In the genomic region with DNA sequence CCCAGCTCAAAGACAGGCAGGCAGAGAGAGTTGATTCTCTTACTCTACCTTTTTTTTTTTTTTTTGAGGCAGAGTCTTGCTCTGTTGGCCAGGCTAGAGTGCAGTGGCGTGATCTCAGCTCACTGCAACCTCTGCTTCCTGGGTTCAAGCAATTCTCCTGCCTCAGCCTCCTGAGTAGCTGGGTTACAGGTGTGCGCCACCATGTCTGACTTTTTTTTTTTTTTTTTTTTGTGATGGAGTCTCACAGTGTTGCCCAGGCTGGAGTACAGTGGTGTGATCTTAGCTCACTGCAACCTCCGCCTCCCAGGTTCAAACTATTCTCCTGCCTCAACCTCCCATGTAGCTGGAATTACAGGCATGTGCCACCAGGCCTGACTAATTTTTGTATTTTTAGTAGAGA, we compare ENCODE assay signal across 1 cellular context.
TF ChIP-seq lines count a peak whose summit lies in the region.

No MANE protein-coding gene starts in this region.

TF ChIP-seq in HEK293, 187 proteins besides CTCF, POLR2A, EP300 and RAD21:
- peak; percentile 53; the same call in 1 of the 2 replicates for TF ChIP-seq ZNF121 (tag by site-specific recombination; IDR thresholded peaks at IDR 0.05)
TF ChIP-seq in HEK293: peak in this region for 1; not testable (repeated sequence) for 186.
